12 cellular contexts compared by ENCODE assay signal in genomic region chr17:78875738-78876597, GRCh38. TPM values are rescaled to one million over a fixed set of nuclear protein-coding genes. Genes with fewer than 3 reads are reported as not detected.
DNase-seq lines count a peak whose midpoint lies in the region; ATAC-seq and TF ChIP-seq lines count a peak whose summit lies in the region.
"Had no signal": no experiment of that assay in that cellular context is flagged by ENCODE, and none has a peak within 500 bp of the region (broad histone marks: within the 10 kb centered on the region; RNA-seq: fewer than 3 reads in every experiment).

No MANE protein-coding gene starts in this region.

- H3K27ac Mint-ChIP-seq in HFFc6 = peak overlapping the region; percentile 85
- H3K27ac Mint-ChIP-seq in WTC11 = peak overlapping the region; percentile 38; the same call in 1 of the 2 replicates

- CTCF ChIA-PET in WTC11 (lab: Charles Lee) = interaction anchor here (1.1 to 2.5 kb wide), 2 partner anchors 10 to 96 kb away, joined by 4 to 13 read pairs; no protein-coding TSS in a partner anchor

- peak overlapping the region; percentile 29; the same call in 1 of the 2 replicates for H3K4me3 Mint-ChIP-seq in HFFc6
- H3K4me3 Mint-ChIP-seq in WTC11 = no peak overlapping the region
- H3K4me3 Mint-ChIP-seq: neural progenitor cell had no signal

- H3K9ac ChIP-seq in stomach smooth muscle (ENCODE audit: low read length in 2 of 2) = peak overlapping the region in 1 of 2 donors; percentile 32
- H3K9ac ChIP-seq: KMS-11, neural progenitor cell had no signal

- peaks cover 17% of the 10 kb centered on the region for H3K36me3 Mint-ChIP-seq in HFFc6 (ENCODE audit: low read depth)
- 0 out of 2 replicates have a peak, but pooled peaks cover 4% of the 10 kb centered on the region for H3K36me3 Mint-ChIP-seq in WTC11

- no peak for ATAC-seq in WTC11
- ATAC-seq in GM19023 (IDR thresholded peaks at IDR 0.05; ENCODE audit: unreplicated experiment) = no peak
- ATAC-seq in GM18870 (IDR thresholded peaks at IDR 0.05; ENCODE audit: unreplicated experiment) = no peak
- ATAC-seq in GM21737 (IDR thresholded peaks at IDR 0.05; ENCODE audit: unreplicated experiment) = no peak
- no peak for ATAC-seq in GM21526 (IDR thresholded peaks at IDR 0.05; ENCODE audit: low FRiP score, unreplicated experiment)

- H3K4me3 ChIP-seq in stomach smooth muscle (ENCODE audit: low read length in 2 of 2) = no peak overlapping the region
- H3K4me3 ChIP-seq: neural progenitor cell had no signal

- H3K4me1 ChIP-seq in stomach smooth muscle (ENCODE audit: control insufficient read depth, insufficient read depth, low read length) = peaks cover 41% of the 10 kb centered on the region

- POLR2A ChIA-PET in WTC11 (lab: Charles Lee) = no interaction called here

- H3K9me3 ChIP-seq in stomach smooth muscle (ENCODE audit: control insufficient read depth in 2 of 2, low read length in 2 of 2) = no peaks in the 10 kb centered on the region

- H3K27ac ChIP-seq in stomach smooth muscle (ENCODE audit: low read length) = peak overlapping the region; percentile 41
- H3K27ac ChIP-seq: KMS-11, neural progenitor cell had no signal

- no peak for TF ChIP-seq CTCF in HFFc6 (IDR thresholded peaks at IDR 0.05)
- TF ChIP-seq CTCF in WTC11 (IDR thresholded peaks at IDR 0.05) = no peak

- H3K27me3 Mint-ChIP-seq in HFFc6 (ENCODE audit: insufficient read depth) (peaks cover 8% of the 10 kb centered on the region), WTC11 (ENCODE audit: low read depth) (no peaks in the 10 kb centered on the region)

- H3K9me3 Mint-ChIP-seq in HFFc6 (no peaks in the 10 kb centered on the region), WTC11 (no peaks in the 10 kb centered on the region)
- H3K9me3 Mint-ChIP-seq: neural progenitor cell had no signal

- H3K36me3 ChIP-seq in stomach smooth muscle (ENCODE audit: control insufficient read depth in 2 of 2, insufficient read depth in 2 of 2, low read length in 2 of 2) = peaks cover 13 to 19% of the 10 kb centered on the region in 2 donors
- H3K36me3 ChIP-seq: neural progenitor cell had no signal

- DNase-seq in HFFc6 (no peak), WTC11 (ENCODE audit: low spot score) (no peak), iris pigment epithelial cell (ENCODE audit: low read depth) (peak; percentile 40)
- DNase-seq: activated T-cell treated with anti-CD3 and anti-CD28 coated beads, Interleukin-2, amount 50 U/mL, for 1 hour; stimulated activated CD8-positive, alpha-beta memory T cell treated with anti-CD3 and anti-CD28 coated beads, Interleukin-4, amount 100 ng/mL, for 48 hours had no signal

- H3K4me1 Mint-ChIP-seq in HFFc6 (ENCODE audit: low read depth) = peaks cover 73% of the 10 kb centered on the region
- H3K4me1 Mint-ChIP-seq in WTC11 = peaks cover 13% of the 10 kb centered on the region

- no peaks in the 10 kb centered on the region for H3K27me3 ChIP-seq in stomach smooth muscle (ENCODE audit: control insufficient read depth in 1 of 2, insufficient read depth in 2 of 2, low read length in 2 of 2)
- H3K27me3 ChIP-seq: neural progenitor cell had no signal

TF ChIP-seq in WTC11, 78 proteins besides CTCF, POLR2A, EP300 and RAD21:
- TF ChIP-seq SMAD4 (CRISPR knock-in tag; IDR thresholded peaks at IDR 0.05) = no peak
- TF ChIP-seq, protein P1, sequence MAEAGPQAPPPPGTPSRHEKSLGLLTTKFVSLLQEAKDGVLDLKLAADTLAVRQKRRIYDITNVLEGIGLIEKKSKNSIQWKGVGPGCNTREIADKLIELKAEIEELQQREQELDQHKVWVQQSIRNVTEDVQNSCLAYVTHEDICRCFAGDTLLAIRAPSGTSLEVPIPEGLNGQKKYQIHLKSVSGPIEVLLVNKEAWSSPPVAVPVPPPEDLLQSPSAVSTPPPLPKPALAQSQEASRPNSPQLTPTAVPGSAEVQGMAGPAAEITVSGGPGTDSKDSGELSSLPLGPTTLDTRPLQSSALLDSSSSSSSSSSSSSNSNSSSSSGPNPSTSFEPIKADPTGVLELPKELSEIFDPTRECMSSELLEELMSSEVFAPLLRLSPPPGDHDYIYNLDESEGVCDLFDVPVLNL (CRISPR knock-in tag; IDR thresholded peaks at IDR 0.05; ENCODE audit: borderline replicate concordance, low read depth) = no peak
TF ChIP-seq in WTC11: peak in this region for 0.

RNA-seq across cellular contexts. Expression of gene CEP295NL, which starts 27.0 kb away (rescaled TPM):
- 1 to 10 TPM in 4 of 6 experiments, under 1 TPM in 2; 0.85 to 2.7 (median 1.6) TPM for total RNA-seq in HFFc6 (2021; fragmentation: NEBNext Ultra II Directional; extraction: Animal tissue kit (Norgen Biotek cat#: 25700))
- 0.61 to 0.89 TPM (median 0.89 TPM) in 3 replicates for total RNA-seq in WTC11 (2021)

RNA-seq across cellular contexts. Expression of gene USP36, which starts 35.4 kb away (rescaled TPM):
- 10 to 100 TPM; 43.6 to 50.3 (median 46.2) TPM for total RNA-seq in HFFc6 (2021; fragmentation: NEBNext Ultra II Directional; extraction: Animal tissue kit (Norgen Biotek cat#: 25700))
- 62.0 to 74.0 TPM (median 65.8 TPM) in 3 replicates for total RNA-seq in WTC11 (2021)

RNA-seq across cellular contexts. Expression of gene TIMP2, which starts 49.2 kb away (rescaled TPM):
- 100 to 1,000 TPM; 547 to 705 (median 601) TPM for total RNA-seq in HFFc6 (2021; fragmentation: NEBNext Ultra II Directional; extraction: Animal tissue kit (Norgen Biotek cat#: 25700))
- total RNA-seq in WTC11 (2021) = 36.9 to 39.3 TPM (median 37.1 TPM) in 3 replicates

Comparison
In these comparisons a context has a peak if more than half of its experiments do, and no peak if none do; other contexts are left out.
1. RNA of gene TIMP2, which starts 49.2 kb away (total RNA-seq): 547 to 705 TPM in HFFc6; 36.9 to 39.3 TPM in WTC11; every median in the first group is over 10 times any median in the second.